ENCODE assay signal across 19 cellular contexts in genomic region chr5:100762163-100762562, GRCh38.
DNase-seq lines count a peak whose midpoint lies in the region; ATAC-seq and TF ChIP-seq lines count a peak whose summit lies in the region.
"Had no signal": no experiment of that assay in that cellular context is flagged by ENCODE, and none has a peak within 500 bp of the region (broad histone marks: within the 10 kb centered on the region; RNA-seq: fewer than 3 reads in every experiment).

No MANE protein-coding gene starts in this region.

- H3K9me3 Mint-ChIP-seq in activated naive CD8-positive, alpha-beta T cell treated with anti-CD3 and anti-CD28 coated beads, Interleukin-2, amount 50 U/mL, for 24 hours, result no peaks in the 10 kb centered on the region
- no peaks in the 10 kb centered on the region for H3K9me3 Mint-ChIP-seq in HFFc6

- DNase-seq in AG04449 (ENCODE audit: low read depth, low spot score) (peak; percentile 4), amniotic epithelial cell (ENCODE audit: low read depth) (peak; percentile 92), fibroblast of pulmonary artery (ENCODE audit: low read depth) (peak; percentile 77), mesendoderm (peak; percentile 59), HuH-7.5 (ENCODE audit: low spot score) (no peak), cerebellum (ENCODE audit: low spot score) (no peak), HFFc6 (no peak)
- no peak for DNase-seq in activated naive CD8-positive, alpha-beta T cell treated with anti-CD3 and anti-CD28 coated beads, Interleukin-2, amount 50 U/mL, for 24 hours
- DNase-seq: C1 segment of cervical spinal cord, DMS 273 treated with DMSO at 0.1 percent for 48 hours, GOT3, KG1, NCI-H1436 treated with DMSO at 0.1 percent for 48 hours, NCI-H2029 treated with DMSO at 0.1 percent for 48 hours, NCI-H2171 treated with DMSO at 0.1 percent for 48 hours, NCI-H510A, NCI-H774, PC-3 had no signal

- H3K36me3 ChIP-seq in mesendoderm (ENCODE audit: control insufficient read depth, insufficient read depth, low read length), result no peaks in the 10 kb centered on the region

- H3K9ac ChIP-seq in mesendoderm (ENCODE audit: low read length), result no peak overlapping the region

- no peaks in the 10 kb centered on the region for H3K27me3 Mint-ChIP-seq in activated naive CD8-positive, alpha-beta T cell treated with anti-CD3 and anti-CD28 coated beads, Interleukin-2, amount 50 U/mL, for 24 hours
- no peaks in the 10 kb centered on the region for H3K27me3 Mint-ChIP-seq in HFFc6 (ENCODE audit: insufficient read depth)

- no peak overlapping the region for H2BK120ac ChIP-seq in mesendoderm (ENCODE audit: low read depth, low read length)

- H3K36me3 Mint-ChIP-seq in activated naive CD8-positive, alpha-beta T cell treated with anti-CD3 and anti-CD28 coated beads, Interleukin-2, amount 50 U/mL, for 24 hours (ENCODE audit: low read depth), result no peaks in the 10 kb centered on the region
- no peaks in the 10 kb centered on the region for H3K36me3 Mint-ChIP-seq in HFFc6 (ENCODE audit: low read depth)

- H3K4me3 ChIP-seq in AG04449 (ENCODE audit: low read depth, low read length) (no peak overlapping the region), fibroblast of pulmonary artery (replicated peaks; ENCODE audit: low read depth, low read length) (no peak overlapping the region), mesendoderm (ENCODE audit: low read length) (no peak overlapping the region)

- no peak overlapping the region for H3K27ac Mint-ChIP-seq in activated naive CD8-positive, alpha-beta T cell treated with anti-CD3 and anti-CD28 coated beads, Interleukin-2, amount 50 U/mL, for 24 hours
- H3K27ac Mint-ChIP-seq in HFFc6, result no peak overlapping the region

- no peak overlapping the region for H3K56ac ChIP-seq in mesendoderm (ENCODE audit: low read length)

- no peak overlapping the region for H4K8ac ChIP-seq in mesendoderm (ENCODE audit: low read depth, low read length)

- H3K79me2 ChIP-seq in mesendoderm (ENCODE audit: control insufficient read depth, insufficient read depth, low read length), result no peaks in the 10 kb centered on the region

- no peak overlapping the region for H3K23ac ChIP-seq in mesendoderm (ENCODE audit: low read length)

- no peaks in the 10 kb centered on the region for H3K4me1 Mint-ChIP-seq in activated naive CD8-positive, alpha-beta T cell treated with anti-CD3 and anti-CD28 coated beads, Interleukin-2, amount 50 U/mL, for 24 hours
- no peaks in the 10 kb centered on the region for H3K4me1 Mint-ChIP-seq in HFFc6 (ENCODE audit: low read depth)

- no peak overlapping the region for H3K18ac ChIP-seq in mesendoderm (ENCODE audit: low read length)

- H4K5ac ChIP-seq in mesendoderm (ENCODE audit: low read length), result no peak overlapping the region

- TF ChIP-seq CTCF in AG04449 (IDR thresholded peaks at IDR 0.05; ENCODE audit: insufficient read depth, low read length, missing control alignments) (no peak), fibroblast of pulmonary artery (IDR thresholded peaks at IDR 0.05; ENCODE audit: low read length, missing control alignments) (no peak), HFFc6 (IDR thresholded peaks at IDR 0.05) (no peak)

- no peaks in the 10 kb centered on the region for H3K27me3 ChIP-seq in mesendoderm (ENCODE audit: insufficient read depth, low read length, poor library complexity)

- no peak overlapping the region for H2BK15ac ChIP-seq in mesendoderm (replicated peaks; ENCODE audit: low read depth)

- no peak overlapping the region for H2BK5ac ChIP-seq in mesendoderm (ENCODE audit: low read length)

- no peak overlapping the region for H3K4me2 ChIP-seq in mesendoderm (ENCODE audit: low read length)

- no peaks in the 10 kb centered on the region for H3K79me1 ChIP-seq in mesendoderm (ENCODE audit: low read length)

- CTCF ChIA-PET in AG04449 (lab: Yijun Ruan, JAX), result no interaction called here

- no peak overlapping the region for H2AK5ac ChIP-seq in mesendoderm (ENCODE audit: low read length)

- no peak overlapping the region for H3K4me3 Mint-ChIP-seq in activated naive CD8-positive, alpha-beta T cell treated with anti-CD3 and anti-CD28 coated beads, Interleukin-2, amount 50 U/mL, for 24 hours
- H3K4me3 Mint-ChIP-seq in HFFc6, result no peak overlapping the region

- no peak overlapping the region for H3K27ac ChIP-seq in mesendoderm (ENCODE audit: low read depth, low read length)
- H3K27ac ChIP-seq: RWPE1 had no signal

- ATAC-seq in activated naive CD8-positive, alpha-beta T cell treated with anti-CD3 and anti-CD28 coated beads, Interleukin-2, amount 50 U/mL, for 24 hours, result no peak
- ATAC-seq: PC-3 had no signal

- no peak overlapping the region for H3K4ac ChIP-seq in mesendoderm (ENCODE audit: low read depth, low read length)

- peaks cover 7% of the 10 kb centered on the region for H3K4me1 ChIP-seq in mesendoderm (ENCODE audit: control insufficient read depth, low read depth, low read length)

- POLR2A ChIA-PET in AG04449 (lab: Yijun Ruan, JAX), result no interaction called here

Comparison
In these comparisons a context has a peak if more than half of its experiments do, and no peak if none do; other contexts are left out.
1. DNase-seq: peak in AG04449 (single experiment), amniotic epithelial cell (single experiment), fibroblast of pulmonary artery (single experiment) and mesendoderm (single experiment); none in HuH-7.5 (single experiment), activated naive CD8-positive, alpha-beta T cell treated with anti-CD3 and anti-CD28 coated beads, Interleukin-2, amount 50 U/mL, for 24 hours (single experiment), cerebellum (single experiment) and HFFc6 (single experiment).